Comparison of ENCODE assay signal across 8 cellular contexts in genomic region chr1:44318097-44319088, GRCh38. TPM values are rescaled to one million over a fixed set of nuclear protein-coding genes. Genes with fewer than 3 reads are reported as not detected.
DNase-seq lines count a peak whose midpoint lies in the region; ATAC-seq and TF ChIP-seq lines count a peak whose summit lies in the region.

No MANE protein-coding gene starts in this region.

- BruUV-seq in mammary epithelial cell (replicated peaks; lab: Mats Ljungman, UMichigan) = no TSS peak

- no peak overlapping the region for H3K4me2 ChIP-seq in mammary epithelial cell (ENCODE audit: insufficient read depth, low read depth, low read length)

- in situ Hi-C loops in mammary epithelial cell (cut with MboI; ENCODE audit: low sequenced_read_pairs in 2 of 2) = no loop called here

- H4K20me1 ChIP-seq in mammary epithelial cell (ENCODE audit: insufficient read depth, low read length) = no peaks in the 10 kb centered on the region

- no peak for TF ChIP-seq POLR2A in suprapubic skin (IDR thresholded peaks at IDR 0.05)

- CTCF ChIA-PET in mammary epithelial cell (lab: Charles Lee; ENCODE audit: low non-redundant PET) = no interaction called here

- no peak overlapping the region for H3K4me3 ChIP-seq in mammary epithelial cell (replicated peaks in 1 of 3; ENCODE audit: insufficient read depth in 1 of 3, low read depth in 2 of 3, low read length in 3 of 3)
- H3K4me3 ChIP-seq in suprapubic skin = no peak overlapping the region

- no peaks in the 10 kb centered on the region for H3K9me3 Mint-ChIP-seq in memory B cell

- no peak overlapping the region for H3K4me3 Mint-ChIP-seq in memory B cell

- H3K27ac ChIP-seq in mammary epithelial cell (ENCODE audit: insufficient read depth, low read depth, low read length) (no peak overlapping the region), suprapubic skin (no peak overlapping the region)

- TF ChIP-seq CTCF in mammary epithelial cell (conservative IDR thresholded peaks at IDR 0.05 in 1 of 2, IDR thresholded peaks at IDR 0.05 in 1 of 2; ENCODE audit: extremely low read depth in 1 of 2, insufficient read depth in 1 of 2, low read depth in 1 of 2, low read length in 2 of 2) (peak; percentile 76 to 81), suprapubic skin (IDR thresholded peaks at IDR 0.05) (peak; percentile 36 to 70)

- no peaks in the 10 kb centered on the region for H3K9me3 ChIP-seq in mammary epithelial cell (replicated peaks; ENCODE audit: insufficient read depth, low read length)
- no peaks in the 10 kb centered on the region for H3K9me3 ChIP-seq in suprapubic skin

- intact Hi-C loops in mammary epithelial cell (cut with micrococcal nuclease) = loop anchor here (1.0 to 5.0 kb wide), 7 partner anchors 9 to 334 kb away; partner anchors contain the start of gene DMAP1

- peak overlapping the region; percentile 67 for H3K27ac Mint-ChIP-seq in memory B cell

- no peaks in the 10 kb centered on the region for H3K27me3 ChIP-seq in mammary epithelial cell (ENCODE audit: insufficient read depth, low read length)
- no peaks in the 10 kb centered on the region for H3K27me3 ChIP-seq in suprapubic skin

- peaks cover 12% of the 10 kb centered on the region for H3K4me1 Mint-ChIP-seq in memory B cell

- ATAC-seq in memory B cell (ENCODE audit: low read depth) (peak; percentile 56), GM18867 (IDR thresholded peaks at IDR 0.05; ENCODE audit: unreplicated experiment) (no peak)

- H3K36me3 Mint-ChIP-seq in memory B cell = peaks cover 20% of the 10 kb centered on the region

- DNase-seq in NCI-H524 (lab: John Stamatoyannopoulos, UW) (peak; percentile 42 to 74), NCI-H524 treated with DMSO at 0.1 percent for 48 hours (lab: John Stamatoyannopoulos, UW) (no peak), NCI-H146 (lab: John Stamatoyannopoulos, UW) (peak; percentile 29), UCSD-AML1 (lab: John Stamatoyannopoulos, UW; ENCODE audit: unreplicated experiment) (peak; percentile 21), mammary epithelial cell (peak; percentile 24), memory B cell (ENCODE audit: low spot score in 2 of 2) (peak; percentile 71 to 78), suprapubic skin (ENCODE audit: low spot score in 2 of 2) (no peak)

- no peak overlapping the region for H3K9ac ChIP-seq in mammary epithelial cell (ENCODE audit: insufficient read depth, low read length)

- no peaks in the 10 kb centered on the region for H3K4me1 ChIP-seq in mammary epithelial cell (ENCODE audit: insufficient read depth, low read length)
- no peaks in the 10 kb centered on the region for H3K4me1 ChIP-seq in suprapubic skin

- no peak overlapping the region for H2AFZ ChIP-seq in mammary epithelial cell (ENCODE audit: low read depth, low read length)

- dilution Hi-C loops in mammary epithelial cell (cut with HindIII; ENCODE audit: low sequenced_read_pairs) = no loop called here

- H3K27me3 Mint-ChIP-seq in memory B cell = no peaks in the 10 kb centered on the region

- TF ChIP-seq EP300 in suprapubic skin (IDR thresholded peaks at IDR 0.05) = no peak

- 33% methylated on average over 9 of the region's 9 CpGs for WGBS in mammary epithelial cell (ENCODE audit: low coverage, missing lambda C conversion rate)
- WGBS in suprapubic skin = 43% methylated on average over 9 of the region's 9 CpGs

- H3K79me2 ChIP-seq in mammary epithelial cell (ENCODE audit: insufficient read depth, low read length) = no peaks in the 10 kb centered on the region

- H3K36me3 ChIP-seq in mammary epithelial cell (ENCODE audit: insufficient read depth, low read length) (peaks cover 5% of the 10 kb centered on the region), suprapubic skin (peaks cover 53% of the 10 kb centered on the region)

RNA-seq across cellular contexts. Expression of gene ERI3, which starts 36.7 kb away (rescaled TPM):
- total RNA-seq in mammary epithelial cell = 10 to 100 TPM; 58.4 to 59.3 TPM
- 80.0 TPM for polyA plus RNA-seq in mammary epithelial cell
- 36.7 TPM for polyA minus RNA-seq in mammary epithelial cell
- total RNA-seq in suprapubic skin = 10 to 100 TPM; 23.3 to 33.4 (median 31.0) TPM

Comparison
In these comparisons a context has a peak if more than half of its experiments do, and no peak if none do; other contexts are left out.
1. DNase-seq: peak in NCI-H524 (2 of 2), NCI-H146 (single experiment), UCSD-AML1 (single experiment), mammary epithelial cell (single experiment) and memory B cell (2 of 2); none in NCI-H524 treated with DMSO at 0.1 percent for 48 hours (single experiment) and suprapubic skin (0 of 2).